In genomic region chr17:74008196-74008595, GRCh38 we compare ENCODE assay signal across 9 cellular contexts.
A peak's percentile ranks its signal among the peaks of the same experiment; 100 is the strongest.
DNase-seq lines count a peak whose midpoint lies in the region; ATAC-seq and TF ChIP-seq lines count a peak whose summit lies in the region.
"Had no signal": no experiment of that assay in that cellular context is flagged by ENCODE, and none has a peak within 500 bp of the region (broad histone marks: within the 10 kb centered on the region; RNA-seq: fewer than 3 reads in every experiment).

No MANE protein-coding gene starts in this region.

- H3K9me3 ChIP-seq in breast epithelium, result no peaks in the 10 kb centered on the region
- H3K9me3 ChIP-seq in thyroid gland, result no peaks in the 10 kb centered on the region

- H3K27ac ChIP-seq in breast epithelium, result no peak overlapping the region
- no peak overlapping the region for H3K27ac ChIP-seq in thyroid gland

- 22 to 26% methylated on average over 9 of the region's 10 CpGs for WGBS in thyroid gland, 2 donors

- H3K27me3 ChIP-seq in breast epithelium (peaks cover 0 to 46% of the 10 kb centered on the region in 2 donors), thyroid gland (peaks cover 3% of the 10 kb centered on the region)

- TF ChIP-seq POLR2A in breast epithelium (IDR thresholded peaks at IDR 0.05) (no peak), thyroid gland (IDR thresholded peaks at IDR 0.05) (no peak)

- H3K4me1 Mint-ChIP-seq in MCF 10A (ENCODE audit: insufficient read depth, unreplicated experiment), result no peaks in the 10 kb centered on the region

- no peaks in the 10 kb centered on the region for H3K9me3 Mint-ChIP-seq in MCF 10A (ENCODE audit: unreplicated experiment)
- H3K9me3 Mint-ChIP-seq: T-cell had no signal

- CTCF ChIA-PET in MCF 10A (lab: Yijun Ruan, JAX), result interaction anchor here (0.6 kb wide), 1 partner anchor 578 kb away, joined by 5 read pairs; no protein-coding TSS in a partner anchor

- ATAC-seq in HG03025 (IDR thresholded peaks at IDR 0.05; ENCODE audit: low FRiP score, unreplicated experiment) (no peak), HG03521 (IDR thresholded peaks at IDR 0.05; ENCODE audit: unreplicated experiment) (no peak), HG02642 (IDR thresholded peaks at IDR 0.05; ENCODE audit: poor library complexity, unreplicated experiment) (no peak)
- ATAC-seq: T-cell had no signal

- no peak overlapping the region for H3K4me3 Mint-ChIP-seq in MCF 10A (ENCODE audit: unreplicated experiment)
- H3K4me3 Mint-ChIP-seq: T-cell had no signal

- no peak overlapping the region for H3K27ac Mint-ChIP-seq in MCF 10A (ENCODE audit: low read depth, unreplicated experiment)

- H3K4me1 ChIP-seq in breast epithelium (no peaks in the 10 kb centered on the region), thyroid gland (no peaks in the 10 kb centered on the region)

- peaks cover 94% of the 10 kb centered on the region for H3K27me3 Mint-ChIP-seq in MCF 10A (ENCODE audit: insufficient read depth, unreplicated experiment)

- TF ChIP-seq CTCF in MCF 10A (IDR thresholded peaks at IDR 0.05; ENCODE audit: unreplicated experiment), result no peak
- TF ChIP-seq CTCF in breast epithelium (IDR thresholded peaks at IDR 0.05), result no peak
- no peak for TF ChIP-seq CTCF in thyroid gland (IDR thresholded peaks at IDR 0.05)

- peak; percentile 6 for DNase-seq in MCF 10A (ENCODE audit: unreplicated experiment)
- no peak for DNase-seq in breast epithelium (ENCODE audit: low spot score in 2 of 2)
- peak; percentile 52 for DNase-seq in NCI-H69 (lab: John Stamatoyannopoulos, UW)
- peak; percentile 16 for DNase-seq in cerebellar cortex (ENCODE audit: low spot score)
- DNase-seq in thyroid gland, result peak; percentile 6 to 7

- H3K36me3 Mint-ChIP-seq in MCF 10A (ENCODE audit: insufficient read depth, unreplicated experiment), result no peaks in the 10 kb centered on the region
- H3K36me3 Mint-ChIP-seq: T-cell had no signal

- POLR2A ChIA-PET in MCF 10A (lab: Yijun Ruan, JAX), result no interaction called here

- H3K36me3 ChIP-seq in breast epithelium, result no peaks in the 10 kb centered on the region
- no peaks in the 10 kb centered on the region for H3K36me3 ChIP-seq in thyroid gland

- no TSS peak for BruUV-seq in MCF 10A (replicated peaks; lab: Mats Ljungman, UMichigan)

- intact Hi-C loops in MCF 10A (cut with micrococcal nuclease) (no loop called here), breast epithelium (cut with DNase I; ENCODE audit: low total_unique reads) (no loop called here), thyroid gland (cut with DNase I) (no loop called here)

- H3K4me3 ChIP-seq in breast epithelium, result no peak overlapping the region
- H3K4me3 ChIP-seq in thyroid gland (replicated peaks in 1 of 3), result no peak overlapping the region

Comparison
In these comparisons a context has a peak if more than half of its experiments do, and no peak if none do; other contexts are left out.
1. DNase-seq: peak in MCF 10A (single experiment), NCI-H69 (single experiment), cerebellar cortex (single experiment) and thyroid gland (2 of 2); none in breast epithelium (0 of 2).